ENCODE assay signal across 29 cellular contexts in the genomic region with DNA sequence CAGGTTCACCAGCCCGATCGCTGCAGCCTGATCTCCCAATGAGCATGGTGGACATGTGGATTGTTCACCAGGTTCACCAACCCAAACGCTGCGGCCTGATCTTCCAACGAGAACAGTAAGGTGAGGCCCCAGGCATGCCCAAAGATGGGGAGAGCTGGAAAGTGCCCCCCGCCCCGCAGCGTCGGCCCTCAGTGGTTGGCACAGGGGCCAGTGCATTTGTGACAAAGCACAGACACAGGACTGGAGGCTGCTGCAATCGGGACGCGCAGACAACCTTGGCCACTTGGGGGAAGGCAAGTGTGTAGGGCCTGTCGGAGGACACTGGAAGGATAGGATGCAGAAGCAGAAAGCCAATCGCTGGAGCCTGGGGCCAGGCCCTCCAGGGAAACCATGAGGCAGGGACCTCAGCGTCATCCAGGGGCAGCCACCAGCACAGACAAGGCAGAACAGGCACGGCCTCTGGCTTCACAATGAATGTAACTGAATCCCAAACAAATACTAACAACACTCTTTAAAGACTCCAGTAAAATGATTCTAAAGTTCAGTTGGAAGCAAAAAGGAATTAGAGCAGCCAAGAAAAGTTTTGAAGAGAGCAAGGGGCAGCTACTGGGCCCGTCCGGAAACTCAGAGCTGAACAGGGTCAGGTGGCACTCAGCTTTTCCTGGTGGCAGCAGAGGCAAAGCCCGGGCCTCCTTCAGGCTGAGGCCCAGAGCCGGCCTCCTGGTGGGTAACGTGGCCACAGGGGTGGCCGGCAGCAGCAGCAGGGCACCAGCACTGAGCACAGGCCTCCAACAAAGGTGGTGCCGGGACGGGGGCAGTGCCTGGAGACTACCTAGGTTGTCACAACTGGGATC. TPM values are rescaled to one million over a fixed set of nuclear protein-coding genes. Genes with fewer than 3 reads are reported as not detected.
DNase-seq lines count a peak whose midpoint lies in the region; ATAC-seq, FAIRE-seq and TF ChIP-seq lines count a peak whose summit lies in the region.
"Had no signal": no experiment of that assay in that cellular context is flagged by ENCODE, and none has a peak within 500 bp of the region (broad histone marks: within the 10 kb centered on the region; RNA-seq: fewer than 3 reads in every experiment).

No MANE protein-coding gene starts in this region.

- no peak for FAIRE-seq in K562 (lab: Jason Lieb, UNC)
- FAIRE-seq: GM12892, TTC549, urothelium cell line had no signal

- H3K27ac ChIP-seq in K562 (ENCODE audit: extremely low read depth, low read depth, low read length) (no peak overlapping the region), right lobe of liver (peak overlapping the region in 2 of 3 donors; percentile 40 to 41)
- H3K27ac ChIP-seq: cardiac muscle cell, GM23248, heart right ventricle, psoas muscle, thoracic aorta had no signal

- peaks cover 11% of the 10 kb centered on the region for H3K36me3 Mint-ChIP-seq in activated naive CD8-positive, alpha-beta T cell treated with anti-CD3 and anti-CD28 coated beads, Interleukin-2, amount 10 ng/mL, durations not matched to agents 7 days and 5 days
- H3K36me3 Mint-ChIP-seq in activated naive CD8-positive, alpha-beta T cell treated with anti-CD3 and anti-CD28 coated beads, Interleukin-2, amount 50 U/mL, for 24 hours (ENCODE audit: low read depth), result no peaks in the 10 kb centered on the region

- no peaks in the 10 kb centered on the region for H3K9me3 Mint-ChIP-seq in activated naive CD8-positive, alpha-beta T cell treated with anti-CD3 and anti-CD28 coated beads, Interleukin-2, amount 10 ng/mL, durations not matched to agents 7 days and 5 days
- no peaks in the 10 kb centered on the region for H3K9me3 Mint-ChIP-seq in activated naive CD8-positive, alpha-beta T cell treated with anti-CD3 and anti-CD28 coated beads, Interleukin-2, amount 50 U/mL, for 24 hours
- H3K9me3 Mint-ChIP-seq: CD8-positive, alpha-beta memory T cell; memory B cell; T-cell had no signal

- no peaks in the 10 kb centered on the region for H3K9me3 ChIP-seq in K562 (replicated peaks; ENCODE audit: control insufficient read depth, insufficient read depth, low read depth, low read length)
- no peaks in the 10 kb centered on the region for H3K9me3 ChIP-seq in right lobe of liver
- H3K9me3 ChIP-seq: heart right ventricle, psoas muscle, thoracic aorta had no signal

- TF ChIP-seq RAD21 in K562 (CRISPR knock-in tag; conservative IDR thresholded peaks at IDR 0.05 in 1 of 2, IDR thresholded peaks at IDR 0.05 in 1 of 2), result no peak

- H3K4me1 ChIP-seq in K562 (replicated peaks in 1 of 2; ENCODE audit: control insufficient read depth in 2 of 2, insufficient read depth in 2 of 2, low read length in 2 of 2), result peaks cover 0 to 15% of the 10 kb centered on the region in 2 experiments; a peak in 3 of 5 replicates
- peaks cover 0 to 43% (median 22%) of the 10 kb centered on the region in 4 donors for H3K4me1 ChIP-seq in right lobe of liver

- no peaks in the 10 kb centered on the region for H3K9me1 ChIP-seq in K562 (ENCODE audit: control insufficient read depth, insufficient read depth, low read length)

- no peaks in the 10 kb centered on the region for H3K27me3 Mint-ChIP-seq in activated naive CD8-positive, alpha-beta T cell treated with anti-CD3 and anti-CD28 coated beads, Interleukin-2, amount 10 ng/mL, durations not matched to agents 7 days and 5 days
- H3K27me3 Mint-ChIP-seq in activated naive CD8-positive, alpha-beta T cell treated with anti-CD3 and anti-CD28 coated beads, Interleukin-2, amount 50 U/mL, for 24 hours, result no peaks in the 10 kb centered on the region
- H3K27me3 Mint-ChIP-seq: CD8-positive, alpha-beta memory T cell; T-cell had no signal

- WGBS in K562 (ENCODE audit: insufficient coverage, low coverage, missing lambda C conversion rate), result 73% methylated on average over 15 of the region's 24 CpGs
- WGBS in right lobe of liver (ENCODE audit: insufficient coverage, low coverage, low lambda C conversion rate, missing lambda C conversion rate), result 11% methylated on average over 5 of the region's 24 CpGs

- H3K36me3 ChIP-seq in K562 (ENCODE audit: control insufficient read depth, insufficient read depth, low read length), result no peaks in the 10 kb centered on the region
- H3K36me3 ChIP-seq in right lobe of liver, result no peaks in the 10 kb centered on the region
- H3K36me3 ChIP-seq: cardiac muscle cell had no signal

- in situ Hi-C loops in K562 (cut with MboI), result loop anchor here (10.0 kb wide), 1 partner anchor 193 kb away; no protein-coding TSS in a partner anchor

- H3K4me1 Mint-ChIP-seq in activated naive CD8-positive, alpha-beta T cell treated with anti-CD3 and anti-CD28 coated beads, Interleukin-2, amount 10 ng/mL, durations not matched to agents 7 days and 5 days, result peaks cover 31% of the 10 kb centered on the region
- peaks cover 27% of the 10 kb centered on the region for H3K4me1 Mint-ChIP-seq in activated naive CD8-positive, alpha-beta T cell treated with anti-CD3 and anti-CD28 coated beads, Interleukin-2, amount 50 U/mL, for 24 hours

- no peaks in the 10 kb centered on the region for H3K27me3 ChIP-seq in K562 (ENCODE audit: control insufficient read depth in 2 of 2, insufficient read depth in 2 of 2, low read length in 2 of 2)
- H3K27me3 ChIP-seq in right lobe of liver, result no peaks in the 10 kb centered on the region
- H3K27me3 ChIP-seq: cardiac muscle cell, heart right ventricle had no signal

- POLR2A ChIA-PET in activated naive CD8-positive, alpha-beta T cell treated with anti-CD3 and anti-CD28 coated beads, Interleukin-2, amount 10 ng/mL, durations not matched to agents 7 days and 5 days (lab: Charles Lee), result interaction anchor here (6.1 kb wide), 1 partner anchor 13 kb away, joined by 44 read pairs; the partner anchor contains the start of gene BRF1
- POLR2A ChIA-PET in K562 (lab: Yijun Ruan, JAX), result no interaction called here

- DNase-seq in activated naive CD8-positive, alpha-beta T cell treated with anti-CD3 and anti-CD28 coated beads, Interleukin-2, amount 10 ng/mL, durations not matched to agents 7 days and 5 days, result no peak
- no peak for DNase-seq in activated naive CD8-positive, alpha-beta T cell treated with anti-CD3 and anti-CD28 coated beads, Interleukin-2, amount 50 U/mL, for 24 hours
- DNase-seq in K562 (ENCODE audit: extremely low read depth in 1 of 4, low spot score in 3 of 4) (no peak), right lobe of liver (peak in 1 of 3 donors; percentile 70), medulla oblongata (ENCODE audit: extremely low spot score) (no peak)
- DNase-seq: activated CD4-positive, alpha-beta T cell treated with anti-CD3 and anti-CD28 coated beads for 1 hour; activated T-cell treated with anti-CD3 and anti-CD28 coated beads, Interleukin-2, amount 50 U/mL, for 1 hour; CD8-positive, alpha-beta memory T cell; cortex of kidney; GM23248; heart right ventricle; KG1; MM.1S; NCI-H2029; NCI-H526 treated with DMSO at 0.1 percent for 48 hours; psoas muscle; SIG-M5; stimulated activated naive CD8-positive, alpha-beta T cell treated with anti-CD3 and anti-CD28 coated beads, Interleukin-15, Interleukin-2, amounts not matched to agents 100 U/mL and 50 U/mL, for 24 hours; T-cell had no signal

- peaks cover 9% of the 10 kb centered on the region for H3K79me2 ChIP-seq in K562 (ENCODE audit: control insufficient read depth, insufficient read depth, low read length)

- TF ChIP-seq EP300 in K562 (IDR thresholded peaks at IDR 0.05; ENCODE audit: low read length), result no peak

- H4K20me1 ChIP-seq in K562 (replicated peaks; ENCODE audit: control insufficient read depth, insufficient read depth, low read length), result no peaks in the 10 kb centered on the region; the same call in 1 of the 2 replicates

- H3K4me3 ChIP-seq in K562, result no peak overlapping the region
- no peak overlapping the region for H3K4me3 ChIP-seq in right lobe of liver
- H3K4me3 ChIP-seq: cardiac muscle cell, GM23248, heart right ventricle, psoas muscle, thoracic aorta had no signal

- BruUV-seq in K562 (replicated peaks; lab: Mats Ljungman, UMichigan), result no TSS peak

- no peak overlapping the region for H2AFZ ChIP-seq in K562 (ENCODE audit: low read depth, low read length)
- H2AFZ ChIP-seq: GM23248 had no signal

- no peak overlapping the region for H3K4me2 ChIP-seq in K562 (ENCODE audit: insufficient read depth, low read length)

- CTCF ChIA-PET in K562 (lab: Yijun Ruan, JAX; ENCODE audit: low intra/inter-chr PET ratio), result no interaction called here

- peak overlapping the region in 1 of 2 experiments; percentile 26; a peak in 1 of 4 replicates for H3K9ac ChIP-seq in K562 (ENCODE audit: insufficient read depth in 1 of 2, low read depth in 2 of 2, low read length in 2 of 2)
- H3K9ac ChIP-seq: GM23248 had no signal

- TF ChIP-seq CTCF in K562 (IDR thresholded peaks at IDR 0.05 in 2 of 3, conservative IDR thresholded peaks at IDR 0.05 in 1 of 3; ENCODE audit: insufficient read depth in 2 of 3, low read depth in 1 of 3, low read length in 3 of 3), result no peak
- TF ChIP-seq CTCF in right lobe of liver (IDR thresholded peaks at IDR 0.05), result no peak

- H3K4me3 Mint-ChIP-seq in activated naive CD8-positive, alpha-beta T cell treated with anti-CD3 and anti-CD28 coated beads, Interleukin-2, amount 10 ng/mL, durations not matched to agents 7 days and 5 days, result no peak overlapping the region
- H3K4me3 Mint-ChIP-seq in activated naive CD8-positive, alpha-beta T cell treated with anti-CD3 and anti-CD28 coated beads, Interleukin-2, amount 50 U/mL, for 24 hours, result no peak overlapping the region
- H3K4me3 Mint-ChIP-seq: CD8-positive, alpha-beta memory T cell; memory B cell; T-cell had no signal

- ATAC-seq in activated naive CD8-positive, alpha-beta T cell treated with anti-CD3 and anti-CD28 coated beads, Interleukin-2, amount 10 ng/mL, durations not matched to agents 7 days and 5 days (ENCODE audit: low read depth), result no peak
- ATAC-seq in activated naive CD8-positive, alpha-beta T cell treated with anti-CD3 and anti-CD28 coated beads, Interleukin-2, amount 50 U/mL, for 24 hours, result no peak
- ATAC-seq in K562, result peak; percentile 54; the same call in 1 of the 3 replicates
- peak; percentile 9 to 65 (median 50) for ATAC-seq in right lobe of liver
- ATAC-seq in HG02642 (IDR thresholded peaks at IDR 0.05; ENCODE audit: poor library complexity, unreplicated experiment), result no peak
- ATAC-seq in HG02870 (IDR thresholded peaks at IDR 0.05; ENCODE audit: unreplicated experiment), result no peak
- no peak for ATAC-seq in HG03460 (IDR thresholded peaks at IDR 0.05; ENCODE audit: unreplicated experiment)
- ATAC-seq: psoas muscle; stimulated activated naive CD8-positive, alpha-beta T cell treated with anti-CD3 and anti-CD28 coated beads, Interleukin-15, Interleukin-2, amounts not matched to agents 100 U/mL and 50 U/mL, for 24 hours; T-cell had no signal

- intact Hi-C loops in K562 (cut with micrococcal nuclease), result no loop called here
- intact Hi-C loops in right lobe of liver (cut with DNase I), result loop anchor here (10.0 kb wide), 3 partner anchors 67 to 193 kb away; no protein-coding TSS in a partner anchor

- no peak for TF ChIP-seq POLR2A in K562 (conservative IDR thresholded peaks at IDR 0.05)
- TF ChIP-seq POLR2A in right lobe of liver (IDR thresholded peaks at IDR 0.05), result no peak

- peak overlapping the region; percentile 12 for H3K27ac Mint-ChIP-seq in activated naive CD8-positive, alpha-beta T cell treated with anti-CD3 and anti-CD28 coated beads, Interleukin-2, amount 10 ng/mL, durations not matched to agents 7 days and 5 days
- H3K27ac Mint-ChIP-seq in activated naive CD8-positive, alpha-beta T cell treated with anti-CD3 and anti-CD28 coated beads, Interleukin-2, amount 50 U/mL, for 24 hours, result no peak overlapping the region
- H3K27ac Mint-ChIP-seq: T-cell had no signal

RNA-seq across cellular contexts. Expression of gene BRF1, which starts 13.3 kb away (rescaled TPM):
- total RNA-seq in activated naive CD8-positive, alpha-beta T cell treated with anti-CD3 and anti-CD28 coated beads, Interleukin-2, amount 10 ng/mL, durations not matched to agents 7 days and 5 days, result 10 to 100 TPM; 49.5 to 50.4 TPM
- 71.0 and 136 TPM in 2 replicates for total RNA-seq in K562 (2011; cell fraction: chromatin; rRNA removed; ENCODE audit: low replicate concordance)
- total RNA-seq in K562 (2011; cell fraction: nucleolus; rRNA removed), result 63.5 and 70.5 TPM in 2 replicates
- total RNA-seq in K562 (2011; cell fraction: nucleoplasm; rRNA removed), result 45.0 and 51.4 TPM in 2 replicates
- 24.6 and 24.9 TPM in 2 replicates for total RNA-seq in K562 (2014; rRNA removed)
- 6.9 and 9.3 TPM in 2 replicates for total RNA-seq in K562 (2014; rRNA removed; fragmentation: Illumina TruSeq; extraction: Trizol)
- total RNA-seq in K562 (2015; rRNA removed; fragmentation: Illumina TruSeq; extraction: Trizol), result 12.5 and 12.7 TPM in 2 replicates
- total RNA-seq in K562 (2021), result 22.5 and 22.6 TPM in 2 replicates
- 3.6 and 5.6 TPM in 2 replicates for polyA plus RNA-seq in K562 (2011; rRNA removed)
- 3.3 and 6.4 TPM in 2 replicates for polyA plus RNA-seq in K562 (2011; cell fraction: cytosol; rRNA removed)
- 25.8 and 37.9 TPM in 2 replicates for polyA plus RNA-seq in K562 (2011; cell fraction: nucleus; rRNA removed)
- 14.4 and 14.8 TPM in 2 replicates for polyA plus RNA-seq in K562 (2012)
- 8.2 and 10.5 TPM in 2 replicates for polyA plus RNA-seq in K562 (2014; fragmentation: Illumina TruSeq; extraction: Trizol)
- under 1 TPM; 0.14 to 0.17 TPM for polyA plus RNA-seq in K562 (2014; fragmentation: Nextera tagmentation; extraction: Ambion mirVana)
- 12.8 and 14.6 TPM in 2 replicates for polyA plus RNA-seq in K562 (2014; rRNA removed)
- 5.2 and 6.5 TPM in 2 replicates for polyA minus RNA-seq in K562 (2011; rRNA and poly(A)+ RNA removed)
- 6.4 and 8.4 TPM in 2 replicates for polyA minus RNA-seq in K562 (2011; cell fraction: cytosol; rRNA and poly(A)+ RNA removed)
- 20.3 and 25.3 TPM in 2 replicates for polyA minus RNA-seq in K562 (2011; cell fraction: nucleus; rRNA and poly(A)+ RNA removed)
- 10 to 100 TPM; 13.1 to 17.8 (median 16.2) TPM for total RNA-seq in right lobe of liver

RNA-seq across cellular contexts. Expression of gene PACS2, which starts 27.1 kb away (rescaled TPM):
- total RNA-seq in activated naive CD8-positive, alpha-beta T cell treated with anti-CD3 and anti-CD28 coated beads, Interleukin-2, amount 10 ng/mL, durations not matched to agents 7 days and 5 days, result 10 to 100 TPM; 51.6 to 54.7 TPM
- total RNA-seq in K562 (2011; cell fraction: chromatin; rRNA removed; ENCODE audit: low replicate concordance), result 28.1 and 70.2 TPM in 2 replicates
- total RNA-seq in K562 (2011; cell fraction: nucleolus; rRNA removed), result 30.5 and 32.4 TPM in 2 replicates
- total RNA-seq in K562 (2011; cell fraction: nucleoplasm; rRNA removed), result 22.4 and 23.7 TPM in 2 replicates
- 13.2 and 21.3 TPM in 2 replicates for total RNA-seq in K562 (2014; rRNA removed)
- 4.4 and 5.9 TPM in 2 replicates for total RNA-seq in K562 (2014; rRNA removed; fragmentation: Illumina TruSeq; extraction: Trizol)
- 10.4 and 11.6 TPM in 2 replicates for total RNA-seq in K562 (2015; rRNA removed; fragmentation: Illumina TruSeq; extraction: Trizol)
- 20.8 and 21.0 TPM in 2 replicates for total RNA-seq in K562 (2021)
- 8.8 and 9.9 TPM in 2 replicates for polyA plus RNA-seq in K562 (2011; rRNA removed)
- polyA plus RNA-seq in K562 (2011; cell fraction: cytosol; rRNA removed), result 6.8 and 14.3 TPM in 2 replicates
- polyA plus RNA-seq in K562 (2011; cell fraction: nucleus; rRNA removed), result 27.9 and 60.4 TPM in 2 replicates
- polyA plus RNA-seq in K562 (2012), result 16.4 and 29.4 TPM in 2 replicates
- 4.3 and 9.0 TPM in 2 replicates for polyA plus RNA-seq in K562 (2014; fragmentation: Illumina TruSeq; extraction: Trizol)
- polyA plus RNA-seq in K562 (2014; fragmentation: Nextera tagmentation; extraction: Ambion mirVana), result under 1 TPM; 0.11 to 0.34 TPM
- polyA plus RNA-seq in K562 (2014; rRNA removed), result 14.6 and 16.6 TPM in 2 replicates
- 2.8 and 6.3 TPM in 2 replicates for polyA minus RNA-seq in K562 (2011; rRNA and poly(A)+ RNA removed)
- polyA minus RNA-seq in K562 (2011; cell fraction: cytosol; rRNA and poly(A)+ RNA removed), result 10.2 and 13.9 TPM in 2 replicates
- 8.9 and 15.8 TPM in 2 replicates for polyA minus RNA-seq in K562 (2011; cell fraction: nucleus; rRNA and poly(A)+ RNA removed)
- 10 to 100 TPM; 19.8 to 26.7 (median 21.5) TPM for total RNA-seq in right lobe of liver

RNA-seq across cellular contexts. Expression of gene BTBD6, which starts 39.1 kb away (rescaled TPM):
- total RNA-seq in activated naive CD8-positive, alpha-beta T cell treated with anti-CD3 and anti-CD28 coated beads, Interleukin-2, amount 10 ng/mL, durations not matched to agents 7 days and 5 days, result 10 to 100 TPM; 49.6 to 51.3 TPM
- not detected in 2 replicates for total RNA-seq in K562 (2011; cell fraction: chromatin; rRNA removed; ENCODE audit: low replicate concordance)
- total RNA-seq in K562 (2011; cell fraction: nucleolus; rRNA removed), result not detected in 2 replicates
- total RNA-seq in K562 (2011; cell fraction: nucleoplasm; rRNA removed), result not detected in 2 replicates
- total RNA-seq in K562 (2014; rRNA removed) (not detected in 2 replicates), K562 (2014; rRNA removed; fragmentation: Illumina TruSeq; extraction: Trizol) (not detected in 2 replicates), K562 (2015; rRNA removed; fragmentation: Illumina TruSeq; extraction: Trizol) (not detected in 2 replicates), K562 (2021) (0.16 TPM in 1 of 2 replicates, not detected in the other), right lobe of liver (10 to 100 TPM; 16.5 to 25.0 (median 17.7) TPM)
- polyA plus RNA-seq in K562 (2011; rRNA removed) (not detected in 2 replicates), K562 (2014; fragmentation: Illumina TruSeq; extraction: Trizol) (not detected in 2 replicates), K562 (2014; fragmentation: Nextera tagmentation; extraction: Ambion mirVana) (not detected), K562 (2014; rRNA removed) (not detected in 2 replicates)
- polyA plus RNA-seq in K562 (2011; cell fraction: cytosol; rRNA removed), result not detected in 2 replicates
- polyA plus RNA-seq in K562 (2011; cell fraction: nucleus; rRNA removed), result not detected in 2 replicates
- 0.08 TPM in 1 of 2 replicates, not detected in the other for polyA plus RNA-seq in K562 (2012)
- polyA minus RNA-seq in K562 (2011; rRNA and poly(A)+ RNA removed), result not detected in 2 replicates
- polyA minus RNA-seq in K562 (2011; cell fraction: cytosol; rRNA and poly(A)+ RNA removed), result 0.38 TPM in 1 of 2 replicates, not detected in the other
- not detected in 2 replicates for polyA minus RNA-seq in K562 (2011; cell fraction: nucleus; rRNA and poly(A)+ RNA removed)
- total RNA-seq: A172 had no signal

Comparison
In these comparisons a context has a peak if more than half of its experiments do, and no peak if none do; other contexts are left out.
1. ATAC-seq: peak in K562 (single experiment) and right lobe of liver (4 of 4); none in activated naive CD8-positive, alpha-beta T cell treated with anti-CD3 and anti-CD28 coated beads, Interleukin-2, amount 10 ng/mL, durations not matched to agents 7 days and 5 days (single experiment), activated naive CD8-positive, alpha-beta T cell treated with anti-CD3 and anti-CD28 coated beads, Interleukin-2, amount 50 U/mL, for 24 hours (single experiment), HG02642 (single experiment), HG02870 (single experiment) and HG03460 (single experiment).
2. RNA of gene BTBD6, which starts 39.1 kb away (total RNA-seq): 49.6 to 51.3 TPM in activated naive CD8-positive, alpha-beta T cell treated with anti-CD3 and anti-CD28 coated beads, Interleukin-2, amount 10 ng/mL, durations not matched to agents 7 days and 5 days and 16.5 to 25.0 TPM in right lobe of liver; 0.16 TPM in K562; every median in the first group is over 10 times any median in the second.